ENCODE assay signal across 20 cellular contexts in genomic region chr6:112234596-112234995, GRCh38. TPM values are rescaled to one million over a fixed set of nuclear protein-coding genes. Genes with fewer than 3 reads are reported as not detected.
DNase-seq lines count a peak whose midpoint lies in the region; ATAC-seq, FAIRE-seq and TF ChIP-seq lines count a peak whose summit lies in the region.
"Had no signal": no experiment of that assay in that cellular context is flagged by ENCODE, and none has a peak within 500 bp of the region (broad histone marks: within the 10 kb centered on the region; RNA-seq: fewer than 3 reads in every experiment).

No MANE protein-coding gene starts in this region.

- 57 to 63% methylated on average over 5 of the region's 5 CpGs for WGBS in thyroid gland, 2 donors

- H3K9ac ChIP-seq in endothelial cell of umbilical vein (replicated peaks; ENCODE audit: extremely low read depth, insufficient read depth, low read length), result peak overlapping the region; percentile 95
- no peak overlapping the region for H3K9ac ChIP-seq in muscle layer of colon (ENCODE audit: low read length)

- no peak overlapping the region for H2AFZ ChIP-seq in endothelial cell of umbilical vein (ENCODE audit: low read depth, low read length)

- FAIRE-seq in endothelial cell of umbilical vein (lab: Jason Lieb, UNC), result no peak
- FAIRE-seq: bronchial epithelial cell, G401.6 had no signal

- DNase-seq in RPMI7951 (ENCODE audit: low read depth) (peak; percentile 51), endothelial cell of umbilical vein (ENCODE audit: low read depth, low spot score) (no peak), thyroid gland (no peak)
- DNase-seq in activated CD4-positive, alpha-beta T cell treated with anti-CD3 and anti-CD28 coated beads for 48 hours, result no peak
- DNase-seq: activated B cell treated with CpG ODN at 0.5 μM for 24 hours; activated CD8-positive, alpha-beta T cell treated with anti-CD3 and anti-CD28 coated beads, Interleukin-2, amount 10 ng/mL, durations not matched to agents 7 days and 5 days; activated T-cell treated with anti-CD3 and anti-CD28 coated beads, Interleukin-2, amount 50 U/mL, for 48 hours; effector CD4-positive, alpha-beta T cell; foreskin melanocyte; natural killer cell; NCI-H1436 treated with DMSO at 0.1 percent for 48 hours; NCI-H446 treated with DMSO at 0.1 percent for 48 hours; SHP77 had no signal

- no TSS peak for BruUV-seq in endothelial cell of umbilical vein (replicated peaks; lab: Mats Ljungman, UMichigan)

- dilution Hi-C loops in endothelial cell of umbilical vein (cut with MboI; ENCODE audit: extremely low pct_ligation_motif_present, low sequenced_read_pairs), result no loop called here

- H3K4me1 ChIP-seq in endothelial cell of umbilical vein (ENCODE audit: control insufficient read depth, extremely low read depth, insufficient read depth, low read length) (peaks cover 92% of the 10 kb centered on the region), muscle layer of colon (ENCODE audit: insufficient read depth, low read length) (peaks cover 69% of the 10 kb centered on the region), thyroid gland (peaks cover 0 to 4% of the 10 kb centered on the region in 2 donors)

- no peaks in the 10 kb centered on the region for H3K9me1 ChIP-seq in endothelial cell of umbilical vein (replicated peaks; ENCODE audit: control insufficient read depth, extremely low read depth, insufficient read depth, low read length)

- TF ChIP-seq CTCF in endothelial cell of umbilical vein (IDR thresholded peaks at IDR 0.05; ENCODE audit: extremely low read depth in 1 of 2, insufficient read depth in 1 of 2, low read depth in 1 of 2, low read length in 2 of 2), result no peak
- no peak for TF ChIP-seq CTCF in thyroid gland (IDR thresholded peaks at IDR 0.05)

- H4K20me1 ChIP-seq in endothelial cell of umbilical vein (replicated peaks; ENCODE audit: control insufficient read depth, extremely low read depth, insufficient read depth, low read length), result no peaks in the 10 kb centered on the region

- TF ChIP-seq POLR2A in endothelial cell of umbilical vein (IDR thresholded peaks at IDR 0.05; ENCODE audit: low read depth, low read length) (no peak), thyroid gland (IDR thresholded peaks at IDR 0.05) (no peak)

- no peaks in the 10 kb centered on the region for H3K27me3 ChIP-seq in endothelial cell of umbilical vein (ENCODE audit: control insufficient read depth in 2 of 2, insufficient read depth in 2 of 2, low read length in 2 of 2)
- no peaks in the 10 kb centered on the region for H3K27me3 ChIP-seq in muscle layer of colon (ENCODE audit: control insufficient read depth in 1 of 2, insufficient read depth in 2 of 2, low read length in 2 of 2)
- H3K27me3 ChIP-seq in thyroid gland, result no peaks in the 10 kb centered on the region

- H3K4me3 ChIP-seq in endothelial cell of umbilical vein (replicated peaks in 1 of 3; ENCODE audit: insufficient read depth in 1 of 3, low read depth in 1 of 3, low read length in 3 of 3), result no peak overlapping the region
- no peak overlapping the region for H3K4me3 ChIP-seq in muscle layer of colon (ENCODE audit: low read depth in 1 of 2, low read length in 2 of 2)
- H3K4me3 ChIP-seq in thyroid gland (replicated peaks in 1 of 3), result no peak overlapping the region
- H3K4me3 ChIP-seq: lung had no signal

- peak overlapping the region; percentile 77 for H3K4me2 ChIP-seq in endothelial cell of umbilical vein (ENCODE audit: insufficient read depth, low read length)

- H3K36me3 ChIP-seq in endothelial cell of umbilical vein (ENCODE audit: control insufficient read depth in 2 of 2, extremely low read depth in 1 of 2, insufficient read depth in 2 of 2, low read length in 2 of 2), result peaks cover 5 to 8% of the 10 kb centered on the region in 2 experiments
- H3K36me3 ChIP-seq in muscle layer of colon (ENCODE audit: insufficient read depth, low read length), result peaks cover 7% of the 10 kb centered on the region
- no peaks in the 10 kb centered on the region for H3K36me3 ChIP-seq in thyroid gland

- CTCF ChIA-PET in endothelial cell of umbilical vein (lab: Charles Lee), result interaction anchor here (0.6 to 4.0 kb wide), 9 partner anchors 17 to 78 kb away, joined by 3 to 36 read pairs (median 3); no protein-coding TSS in a partner anchor

- H3K9me3 ChIP-seq in endothelial cell of umbilical vein (replicated peaks; ENCODE audit: control insufficient read depth, insufficient read depth, low read length), result no peaks in the 10 kb centered on the region
- H3K9me3 ChIP-seq in muscle layer of colon (ENCODE audit: low read length), result no peaks in the 10 kb centered on the region
- no peaks in the 10 kb centered on the region for H3K9me3 ChIP-seq in thyroid gland

- peak overlapping the region; percentile 99 for H3K27ac ChIP-seq in endothelial cell of umbilical vein (ENCODE audit: insufficient read depth, low read depth, low read length)
- peak overlapping the region; percentile 16 for H3K27ac ChIP-seq in muscle layer of colon (ENCODE audit: low read depth, low read length)
- peak overlapping the region; percentile 47 to 80 (median 65) for H3K27ac ChIP-seq in thyroid gland

- POLR2A ChIA-PET in endothelial cell of umbilical vein (lab: Charles Lee), result interaction anchor here (0.8 to 3.7 kb wide), 4 partner anchors 16 to 30 kb away, joined by 3 to 23 read pairs (median 6); partner anchors contain the start of gene LAMA4

- ATAC-seq in HG03159 (IDR thresholded peaks at IDR 0.05; ENCODE audit: unreplicated experiment) (no peak), HG03520 (IDR thresholded peaks at IDR 0.05; ENCODE audit: unreplicated experiment) (no peak)
- ATAC-seq: activated CD8-positive, alpha-beta T cell treated with anti-CD3 and anti-CD28 coated beads, Interleukin-2, amount 10 ng/mL, durations not matched to agents 7 days and 5 days; activated naive CD4-positive, alpha-beta T cell treated with anti-CD3 and anti-CD28 coated beads, Interleukin-2, amount 50 U/mL, for 72 hours; natural killer cell had no signal

- intact Hi-C loops in endothelial cell of umbilical vein (cut with micrococcal nuclease), result no loop called here
- intact Hi-C loops in thyroid gland (cut with DNase I), result no loop called here

- peaks cover 81% of the 10 kb centered on the region for H3K79me2 ChIP-seq in endothelial cell of umbilical vein (ENCODE audit: control insufficient read depth, insufficient read depth, low read length)

TF ChIP-seq in endothelial cell of umbilical vein, 7 proteins besides CTCF, POLR2A, EP300 and RAD21:
- TF ChIP-seq GATA2 (IDR thresholded peaks at IDR 0.05; ENCODE audit: insufficient read depth, insufficient read length, low read depth, low read length) (peak; percentile 14), MYC (IDR thresholded peaks at IDR 0.05; ENCODE audit: low read depth, low read length) (no peak), POLR2AphosphoS5 (IDR thresholded peaks at IDR 0.05; ENCODE audit: insufficient read depth, low read depth, low read length) (no peak), EZH2 (IDR thresholded peaks at IDR 0.05; ENCODE audit: borderline replicate concordance, low read depth, low read length, severe bottlenecking) (no peak)
- TF ChIP-seq, protein P1, sequence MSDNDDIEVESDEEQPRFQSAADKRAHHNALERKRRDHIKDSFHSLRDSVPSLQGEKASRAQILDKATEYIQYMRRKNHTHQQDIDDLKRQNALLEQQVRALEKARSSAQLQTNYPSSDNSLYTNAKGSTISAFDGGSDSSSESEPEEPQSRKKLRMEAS (IDR thresholded peaks at IDR 0.05; ENCODE audit: insufficient read depth, insufficient read length), result no peak

RNA-seq across cellular contexts. Expression of gene LAMA4, which starts 19.8 kb away (rescaled TPM):
- 7.6 and 7.7 TPM in 2 replicates for total RNA-seq in RPMI7951 (2014; rRNA removed; shearing (Covaris generic))
- total RNA-seq in endothelial cell of umbilical vein, result 629 TPM in 2 replicates
- 370 and 384 TPM in 2 replicates for polyA plus RNA-seq in endothelial cell of umbilical vein
- polyA plus RNA-seq in endothelial cell of umbilical vein (2011; cell fraction: cytosol; rRNA removed), result 215 and 257 TPM in 2 replicates
- 1,231 and 1,345 TPM in 2 replicates for polyA plus RNA-seq in endothelial cell of umbilical vein (2011; cell fraction: nucleus; rRNA removed)
- polyA plus RNA-seq in endothelial cell of umbilical vein (2012), result 367 and 381 TPM in 2 replicates
- polyA minus RNA-seq in endothelial cell of umbilical vein, result 1,043 and 1,135 TPM in 2 replicates
- not detected for polyA minus RNA-seq in endothelial cell of umbilical vein (2011; cell fraction: cytosol; rRNA and poly(A)+ RNA removed)
- polyA minus RNA-seq in endothelial cell of umbilical vein (2011; cell fraction: nucleus; rRNA and poly(A)+ RNA removed), result 1,955 and 2,229 TPM in 2 replicates
- 10 to 100 TPM; 29.9 to 40.0 (median 35.3) TPM for total RNA-seq in thyroid gland
- total RNA-seq: activated B cell treated with CpG ODN at 0.5 μM for 24 hours; activated CD8-positive, alpha-beta T cell treated with anti-CD3 and anti-CD28 coated beads, Interleukin-2, amount 10 ng/mL, durations not matched to agents 7 days and 5 days; activated naive CD4-positive, alpha-beta T cell treated with anti-CD3 and anti-CD28 coated beads, Interleukin-2, amount 50 U/mL, for 72 hours; natural killer cell had no signal

Comparison
In these comparisons a context has a peak if more than half of its experiments do, and no peak if none do; other contexts are left out.
1. H3K27ac ChIP-seq: peak in every context shown above with its lines; median percentile 99 in endothelial cell of umbilical vein; 65 in thyroid gland; 16 in muscle layer of colon.
2. RNA of gene LAMA4, which starts 19.8 kb away (total RNA-seq): 629 TPM in endothelial cell of umbilical vein; 29.9 to 40.0 TPM in thyroid gland and 7.6 to 7.7 TPM in RPMI7951; every median in the first group is over 10 times any median in the second.